In the genomic region with DNA sequence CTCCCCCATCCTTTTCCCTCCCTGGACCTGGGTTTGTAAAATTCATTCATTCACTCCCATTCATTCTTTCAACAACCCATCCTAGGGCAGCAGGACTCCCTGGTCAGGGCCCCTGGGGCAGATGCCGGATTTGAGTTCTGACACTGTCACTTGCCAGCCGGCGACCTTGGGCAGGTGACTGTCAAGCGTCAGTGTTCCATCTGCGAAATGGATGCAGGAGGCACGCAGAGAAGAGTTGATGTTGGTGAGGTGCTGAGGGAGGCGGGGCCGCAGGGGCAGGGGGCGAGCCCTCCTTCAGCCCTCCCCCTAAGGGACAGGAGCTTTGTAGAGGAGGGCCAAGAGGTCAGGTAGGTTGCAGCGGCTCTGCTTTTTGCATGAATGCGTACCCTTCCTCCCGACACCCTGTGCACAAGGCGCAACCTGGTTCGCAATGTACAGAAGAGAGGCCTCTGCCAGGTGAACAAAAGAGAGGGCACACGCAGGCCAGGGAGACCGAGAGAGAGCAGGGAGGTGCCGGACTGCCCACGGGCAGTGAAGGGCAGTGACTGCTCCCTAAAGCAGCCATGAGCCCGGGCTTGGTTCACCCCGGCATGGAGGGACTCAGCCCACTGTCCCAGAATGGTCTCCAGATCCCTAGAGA, we compare ENCODE assay signal across 13 cellular contexts.
DNase-seq lines count a peak whose midpoint lies in the region; ATAC-seq and TF ChIP-seq lines count a peak whose summit lies in the region.
"Had no signal": no experiment of that assay in that cellular context is flagged by ENCODE, and none has a peak within 500 bp of the region (broad histone marks: within the 10 kb centered on the region; RNA-seq: fewer than 3 reads in every experiment).

No MANE protein-coding gene starts in this region.

- no peak for TF ChIP-seq EP300 in stomach (IDR thresholded peaks at IDR 0.05)

- peaks cover 13% of the 10 kb centered on the region for H3K4me1 Mint-ChIP-seq in WTC11

- no peak overlapping the region for H3K9ac ChIP-seq in iPS-20b (ENCODE audit: low read depth, low read length)

- TF ChIP-seq CTCF in WTC11 (IDR thresholded peaks at IDR 0.05) (no peak), stomach (IDR thresholded peaks at IDR 0.05) (no peak)

- H3K4me3 ChIP-seq in iPS-20b (ENCODE audit: low read length) (peak overlapping the region; percentile 70; the same call in 1 of the 2 replicates), stomach (peak overlapping the region in 2 of 4 donors; percentile 27 to 40)
- H3K4me3 ChIP-seq in effector memory CD4-positive, alpha-beta T cell (ENCODE audit: insufficient read depth, low read depth, low read length, poor library complexity, severe bottlenecking) = no peak overlapping the region
- H3K4me3 ChIP-seq: cardiac muscle cell had no signal

- WGBS in stomach, 5 donors = 40 to 66% (median 49%) methylated on average over 15 to 20 of the region's 20 CpGs

- H3K36me3 ChIP-seq in iPS-20b (ENCODE audit: insufficient read depth, low read depth, low read length) (no peaks in the 10 kb centered on the region), stomach (no peaks in the 10 kb centered on the region)
- H3K36me3 ChIP-seq in effector memory CD4-positive, alpha-beta T cell (ENCODE audit: control insufficient read depth, insufficient read depth, low read length) = no peaks in the 10 kb centered on the region
- H3K36me3 ChIP-seq: cardiac muscle cell, esophagus squamous epithelium had no signal

- H3K4me1 ChIP-seq in iPS-20b (ENCODE audit: insufficient read depth, low read length) (peaks cover 7% of the 10 kb centered on the region; the same call in 1 of the 2 replicates), stomach (peaks cover 23 to 49% (median 35%) of the 10 kb centered on the region in 4 donors)
- peaks cover 3% of the 10 kb centered on the region for H3K4me1 ChIP-seq in effector memory CD4-positive, alpha-beta T cell (ENCODE audit: control insufficient read depth, insufficient read depth, low read length, poor library complexity, severe bottlenecking)

- no peak overlapping the region for H3K27ac ChIP-seq in iPS-20b (ENCODE audit: low read length)
- peak overlapping the region in 3 of 5 donors; percentile 66 to 82 (median 78) for H3K27ac ChIP-seq in stomach
- H3K27ac ChIP-seq in effector memory CD4-positive, alpha-beta T cell (ENCODE audit: insufficient read depth, low read length, poor library complexity, severe bottlenecking) = no peak overlapping the region
- H3K27ac ChIP-seq: cardiac muscle cell had no signal

- TF ChIP-seq POLR2A in stomach (IDR thresholded peaks at IDR 0.05) = no peak

- peak overlapping the region; percentile 53 for H3K4me3 Mint-ChIP-seq in WTC11
- H3K4me3 Mint-ChIP-seq: natural killer cell had no signal

- CTCF ChIA-PET in WTC11 (lab: Charles Lee) = interaction anchor here (0.6 to 6.7 kb wide), 46 partner anchors 8 to 673 kb away, joined by 3 to 157 read pairs (median 6); partner anchors contain the start of gene BARX1

- H3K27me3 Mint-ChIP-seq in WTC11 (ENCODE audit: low read depth) = peaks cover 7% of the 10 kb centered on the region

- no peak overlapping the region for H3K27ac Mint-ChIP-seq in activated naive CD4-positive, alpha-beta T cell treated with anti-CD3 and anti-CD28 coated beads, Interleukin-2, amount 50 U/mL, for 72 hours
- no peak overlapping the region for H3K27ac Mint-ChIP-seq in WTC11
- H3K27ac Mint-ChIP-seq: HFFc6, natural killer cell had no signal

- peaks cover 34% of the 10 kb centered on the region for H3K27me3 ChIP-seq in iPS-20b (ENCODE audit: insufficient read depth, low read length)
- peaks cover 0 to 31% (median 11%) of the 10 kb centered on the region in 3 donors for H3K27me3 ChIP-seq in stomach
- peaks cover 40% of the 10 kb centered on the region for H3K27me3 ChIP-seq in effector memory CD4-positive, alpha-beta T cell (replicated peaks; ENCODE audit: control insufficient read depth, insufficient read depth, low read length, poor library complexity, severe bottlenecking)

- no peak for DNase-seq in activated naive CD4-positive, alpha-beta T cell treated with anti-CD3 and anti-CD28 coated beads, Interleukin-2, amount 50 U/mL, for 72 hours (ENCODE audit: low spot score in 2 of 2)
- DNase-seq in activated naive CD4-positive, alpha-beta T cell (lab: John Stamatoyannopoulos, UW) = no peak
- DNase-seq in WTC11 (ENCODE audit: low spot score) (no peak), stomach (no peak), NCI-H82 treated with DMSO at 0.1 percent for 48 hours (lab: John Stamatoyannopoulos, UW; ENCODE audit: unreplicated experiment) (no peak), NCI-H1105 treated with DMSO at 0.1 percent for 48 hours (lab: John Stamatoyannopoulos, UW) (no peak)
- DNase-seq in effector memory CD4-positive, alpha-beta T cell = no peak
- DNase-seq: activated gamma-delta T cell, esophagus squamous epithelium, natural killer cell had no signal

- no peaks in the 10 kb centered on the region for H3K36me3 Mint-ChIP-seq in activated naive CD4-positive, alpha-beta T cell treated with anti-CD3 and anti-CD28 coated beads, Interleukin-2, amount 50 U/mL, for 72 hours
- peaks cover 7% of the 10 kb centered on the region for H3K36me3 Mint-ChIP-seq in WTC11
- H3K36me3 Mint-ChIP-seq: natural killer cell had no signal

- peak; percentile 15 to 37 for ATAC-seq in activated naive CD4-positive, alpha-beta T cell treated with anti-CD3 and anti-CD28 coated beads, Interleukin-2, amount 50 U/mL, for 72 hours
- ATAC-seq in WTC11 = peak; percentile 16

- intact Hi-C loops in stomach (cut with DNase I; ENCODE audit: low total_unique reads) = no loop called here

- POLR2A ChIA-PET in WTC11 (lab: Charles Lee) = no interaction called here

- peaks cover 0 to under 1% of the 10 kb centered on the region in 2 donors for H3K9me3 Mint-ChIP-seq in activated naive CD4-positive, alpha-beta T cell treated with anti-CD3 and anti-CD28 coated beads, Interleukin-2, amount 50 U/mL, for 72 hours
- peaks cover 14% of the 10 kb centered on the region for H3K9me3 Mint-ChIP-seq in WTC11
- H3K9me3 Mint-ChIP-seq: natural killer cell had no signal

- H3K9me3 ChIP-seq in iPS-20b (ENCODE audit: insufficient read depth, low read depth, low read length) = no peaks in the 10 kb centered on the region
- no peaks in the 10 kb centered on the region for H3K9me3 ChIP-seq in stomach
- H3K9me3 ChIP-seq in effector memory CD4-positive, alpha-beta T cell (ENCODE audit: control insufficient read depth, low read length) = no peaks in the 10 kb centered on the region
- H3K9me3 ChIP-seq: esophagus squamous epithelium had no signal

TF ChIP-seq in WTC11, 78 proteins besides CTCF, POLR2A, EP300 and RAD21 (continues in another document):
- no peak for TF ChIP-seq USF1 (CRISPR knock-in tag; IDR thresholded peaks at IDR 0.05)
- no peak for TF ChIP-seq ZNF263 (CRISPR knock-in tag; IDR thresholded peaks at IDR 0.05; ENCODE audit: low read depth)
- no peak for TF ChIP-seq ZNF423 (CRISPR knock-in tag; IDR thresholded peaks at IDR 0.05)
- TF ChIP-seq, protein P1, sequence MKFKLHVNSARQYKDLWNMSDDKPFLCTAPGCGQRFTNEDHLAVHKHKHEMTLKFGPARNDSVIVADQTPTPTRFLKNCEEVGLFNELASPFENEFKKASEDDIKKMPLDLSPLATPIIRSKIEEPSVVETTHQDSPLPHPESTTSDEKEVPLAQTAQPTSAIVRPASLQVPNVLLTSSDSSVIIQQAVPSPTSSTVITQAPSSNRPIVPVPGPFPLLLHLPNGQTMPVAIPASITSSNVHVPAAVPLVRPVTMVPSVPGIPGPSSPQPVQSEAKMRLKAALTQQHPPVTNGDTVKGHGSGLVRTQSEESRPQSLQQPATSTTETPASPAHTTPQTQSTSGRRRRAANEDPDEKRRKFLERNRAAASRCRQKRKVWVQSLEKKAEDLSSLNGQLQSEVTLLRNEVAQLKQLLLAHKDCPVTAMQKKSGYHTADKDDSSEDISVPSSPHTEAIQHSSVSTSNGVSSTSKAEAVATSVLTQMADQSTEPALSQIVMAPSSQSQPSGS (CRISPR knock-in tag; IDR thresholded peaks at IDR 0.05; ENCODE audit: borderline replicate concordance, low read depth) = no peak
- TF ChIP-seq, protein P2, sequence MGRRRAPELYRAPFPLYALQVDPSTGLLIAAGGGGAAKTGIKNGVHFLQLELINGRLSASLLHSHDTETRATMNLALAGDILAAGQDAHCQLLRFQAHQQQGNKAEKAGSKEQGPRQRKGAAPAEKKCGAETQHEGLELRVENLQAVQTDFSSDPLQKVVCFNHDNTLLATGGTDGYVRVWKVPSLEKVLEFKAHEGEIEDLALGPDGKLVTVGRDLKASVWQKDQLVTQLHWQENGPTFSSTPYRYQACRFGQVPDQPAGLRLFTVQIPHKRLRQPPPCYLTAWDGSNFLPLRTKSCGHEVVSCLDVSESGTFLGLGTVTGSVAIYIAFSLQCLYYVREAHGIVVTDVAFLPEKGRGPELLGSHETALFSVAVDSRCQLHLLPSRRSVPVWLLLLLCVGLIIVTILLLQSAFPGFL (CRISPR knock-in tag; IDR thresholded peaks at IDR 0.05; ENCODE audit: borderline replicate concordance) = no peak
- no peak for TF ChIP-seq STAT6 (CRISPR knock-in tag; conservative IDR thresholded peaks at IDR 0.05; ENCODE audit: low read depth)
- TF ChIP-seq CBFB (CRISPR knock-in tag; IDR thresholded peaks at IDR 0.05; ENCODE audit: low read depth) = no peak
- no peak for TF ChIP-seq NR2C2 (CRISPR knock-in tag; IDR thresholded peaks at IDR 0.05)

Comparison
In these comparisons a context has a peak if more than half of its experiments do, and no peak if none do; other contexts are left out.
1. H3K27ac ChIP-seq: peak in stomach (3 of 5); none in iPS-20b (single experiment) and effector memory CD4-positive, alpha-beta T cell (single experiment).